Comparison of ENCODE assay signal across 15 cellular contexts in genomic region chr3:64340636-64341240, GRCh38.
A peak's percentile ranks its signal among the peaks of the same experiment; 100 is the strongest.
DNase-seq lines count a peak whose midpoint lies in the region; ATAC-seq, FAIRE-seq and TF ChIP-seq lines count a peak whose summit lies in the region.
"Had no signal": no experiment of that assay in that cellular context is flagged by ENCODE, and none has a peak within 500 bp of the region (broad histone marks: within the 10 kb centered on the region; RNA-seq: fewer than 3 reads in every experiment).

No MANE protein-coding gene starts in this region.

- H3K36me3 ChIP-seq in bronchial epithelial cell (ENCODE audit: control insufficient read depth, insufficient read depth, low read length), result no peaks in the 10 kb centered on the region
- no peaks in the 10 kb centered on the region for H3K36me3 ChIP-seq in subcutaneous abdominal adipose tissue (ENCODE audit: control insufficient read depth in 5 of 5, insufficient read depth in 5 of 5, low read length in 5 of 5)
- H3K36me3 ChIP-seq: pancreas, thoracic aorta had no signal

- peak overlapping the region in 1 of 5 donors; percentile 42 for H3K9ac ChIP-seq in subcutaneous abdominal adipose tissue (ENCODE audit: low read length in 5 of 5)

- TF ChIP-seq CTCF in bronchial epithelial cell (IDR thresholded peaks at IDR 0.05; ENCODE audit: insufficient read depth, low read length, severe bottlenecking), result no peak

- H3K27me3 ChIP-seq in bronchial epithelial cell (ENCODE audit: control insufficient read depth, insufficient read depth, low read length) (no peaks in the 10 kb centered on the region), subcutaneous abdominal adipose tissue (ENCODE audit: control insufficient read depth in 5 of 5, insufficient read depth in 4 of 5, low read length in 5 of 5) (no peaks in the 10 kb centered on the region)
- H3K27me3 ChIP-seq: pancreas had no signal

- DNase-seq in HT1080 (ENCODE audit: low read depth), result peak; percentile 87
- peak; percentile 58 for DNase-seq in bronchial epithelial cell (ENCODE audit: low read depth)
- peak; percentile 93 for DNase-seq in kidney tubule cell (ENCODE audit: low spot score)
- DNase-seq in RPMI8226, result no peak
- no peak for DNase-seq in GOT3 (lab: John Stamatoyannopoulos, UW)
- no peak for DNase-seq in epidermal melanocyte (ENCODE audit: insufficient read length, low spot score)
- DNase-seq: DMS153; NCI-H2081; pancreas; stimulated activated CD4-positive, alpha-beta T cell treated with anti-CD3 and anti-CD28 coated beads, Interleukin-4, amount 100 ng/mL, for 24 hours had no signal

- no peak for ATAC-seq in GM21526 (IDR thresholded peaks at IDR 0.05; ENCODE audit: low FRiP score, unreplicated experiment)

- peak overlapping the region; percentile 22 for H3K27ac ChIP-seq in subcutaneous abdominal adipose tissue (ENCODE audit: low read depth, low read length)
- H3K27ac ChIP-seq: pancreas, thoracic aorta had no signal

- peaks cover 3 to 33% (median 18%) of the 10 kb centered on the region in 5 donors for H3K4me1 ChIP-seq in subcutaneous abdominal adipose tissue (ENCODE audit: control insufficient read depth in 5 of 5, insufficient read depth in 5 of 5, low read length in 5 of 5)

- no peak for FAIRE-seq in bronchial epithelial cell (lab: Jason Lieb, UNC)
- FAIRE-seq: endothelial cell of umbilical vein, GM18507, pancreas had no signal

- no peak overlapping the region for H3K4me3 ChIP-seq in bronchial epithelial cell (ENCODE audit: low read depth, low read length)
- peak overlapping the region in 3 of 5 donors; percentile 6 to 48 (median 34) for H3K4me3 ChIP-seq in subcutaneous abdominal adipose tissue (ENCODE audit: low read depth in 1 of 5, low read length in 5 of 5)
- H3K4me3 ChIP-seq: pancreas, thoracic aorta had no signal

- no peaks in the 10 kb centered on the region for H3K9me3 ChIP-seq in subcutaneous abdominal adipose tissue (ENCODE audit: control insufficient read depth in 5 of 5, low read length in 5 of 5)
- H3K9me3 ChIP-seq: pancreas, thoracic aorta had no signal

Comparison
In these comparisons a context has a peak if more than half of its experiments do, and no peak if none do; other contexts are left out.
1. DNase-seq: peak in HT1080 (single experiment), bronchial epithelial cell (single experiment) and kidney tubule cell (single experiment); none in RPMI8226 (single experiment), GOT3 (single experiment) and epidermal melanocyte (single experiment).